1 cellular context compared by ENCODE assay signal in the genomic region with DNA sequence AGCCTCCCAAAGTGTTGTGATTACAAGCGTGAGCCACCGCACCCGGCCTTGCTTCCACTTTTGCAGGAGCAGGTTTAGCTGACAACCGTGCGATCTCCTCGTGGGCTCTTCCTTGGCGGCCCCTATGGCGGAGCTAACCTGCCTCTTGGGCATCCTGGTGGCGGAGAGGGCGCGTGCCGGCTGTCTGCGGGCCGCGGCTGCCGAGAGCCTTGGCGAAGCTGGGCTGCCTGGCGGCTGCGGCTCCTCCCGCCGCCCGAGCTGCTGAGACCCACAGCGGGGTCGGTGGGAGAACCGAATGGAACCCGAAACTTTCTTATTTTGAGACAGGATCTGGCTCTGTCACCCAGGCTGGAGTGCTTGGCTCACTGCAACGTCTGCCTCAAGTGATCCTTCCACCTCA.
TF ChIP-seq lines count a peak whose summit lies in the region.

No MANE protein-coding gene starts in this region.

TF ChIP-seq in GM23338, 12 proteins besides CTCF, POLR2A, EP300 and RAD21 (continued from another document):
- TF ChIP-seq, protein P1, sequence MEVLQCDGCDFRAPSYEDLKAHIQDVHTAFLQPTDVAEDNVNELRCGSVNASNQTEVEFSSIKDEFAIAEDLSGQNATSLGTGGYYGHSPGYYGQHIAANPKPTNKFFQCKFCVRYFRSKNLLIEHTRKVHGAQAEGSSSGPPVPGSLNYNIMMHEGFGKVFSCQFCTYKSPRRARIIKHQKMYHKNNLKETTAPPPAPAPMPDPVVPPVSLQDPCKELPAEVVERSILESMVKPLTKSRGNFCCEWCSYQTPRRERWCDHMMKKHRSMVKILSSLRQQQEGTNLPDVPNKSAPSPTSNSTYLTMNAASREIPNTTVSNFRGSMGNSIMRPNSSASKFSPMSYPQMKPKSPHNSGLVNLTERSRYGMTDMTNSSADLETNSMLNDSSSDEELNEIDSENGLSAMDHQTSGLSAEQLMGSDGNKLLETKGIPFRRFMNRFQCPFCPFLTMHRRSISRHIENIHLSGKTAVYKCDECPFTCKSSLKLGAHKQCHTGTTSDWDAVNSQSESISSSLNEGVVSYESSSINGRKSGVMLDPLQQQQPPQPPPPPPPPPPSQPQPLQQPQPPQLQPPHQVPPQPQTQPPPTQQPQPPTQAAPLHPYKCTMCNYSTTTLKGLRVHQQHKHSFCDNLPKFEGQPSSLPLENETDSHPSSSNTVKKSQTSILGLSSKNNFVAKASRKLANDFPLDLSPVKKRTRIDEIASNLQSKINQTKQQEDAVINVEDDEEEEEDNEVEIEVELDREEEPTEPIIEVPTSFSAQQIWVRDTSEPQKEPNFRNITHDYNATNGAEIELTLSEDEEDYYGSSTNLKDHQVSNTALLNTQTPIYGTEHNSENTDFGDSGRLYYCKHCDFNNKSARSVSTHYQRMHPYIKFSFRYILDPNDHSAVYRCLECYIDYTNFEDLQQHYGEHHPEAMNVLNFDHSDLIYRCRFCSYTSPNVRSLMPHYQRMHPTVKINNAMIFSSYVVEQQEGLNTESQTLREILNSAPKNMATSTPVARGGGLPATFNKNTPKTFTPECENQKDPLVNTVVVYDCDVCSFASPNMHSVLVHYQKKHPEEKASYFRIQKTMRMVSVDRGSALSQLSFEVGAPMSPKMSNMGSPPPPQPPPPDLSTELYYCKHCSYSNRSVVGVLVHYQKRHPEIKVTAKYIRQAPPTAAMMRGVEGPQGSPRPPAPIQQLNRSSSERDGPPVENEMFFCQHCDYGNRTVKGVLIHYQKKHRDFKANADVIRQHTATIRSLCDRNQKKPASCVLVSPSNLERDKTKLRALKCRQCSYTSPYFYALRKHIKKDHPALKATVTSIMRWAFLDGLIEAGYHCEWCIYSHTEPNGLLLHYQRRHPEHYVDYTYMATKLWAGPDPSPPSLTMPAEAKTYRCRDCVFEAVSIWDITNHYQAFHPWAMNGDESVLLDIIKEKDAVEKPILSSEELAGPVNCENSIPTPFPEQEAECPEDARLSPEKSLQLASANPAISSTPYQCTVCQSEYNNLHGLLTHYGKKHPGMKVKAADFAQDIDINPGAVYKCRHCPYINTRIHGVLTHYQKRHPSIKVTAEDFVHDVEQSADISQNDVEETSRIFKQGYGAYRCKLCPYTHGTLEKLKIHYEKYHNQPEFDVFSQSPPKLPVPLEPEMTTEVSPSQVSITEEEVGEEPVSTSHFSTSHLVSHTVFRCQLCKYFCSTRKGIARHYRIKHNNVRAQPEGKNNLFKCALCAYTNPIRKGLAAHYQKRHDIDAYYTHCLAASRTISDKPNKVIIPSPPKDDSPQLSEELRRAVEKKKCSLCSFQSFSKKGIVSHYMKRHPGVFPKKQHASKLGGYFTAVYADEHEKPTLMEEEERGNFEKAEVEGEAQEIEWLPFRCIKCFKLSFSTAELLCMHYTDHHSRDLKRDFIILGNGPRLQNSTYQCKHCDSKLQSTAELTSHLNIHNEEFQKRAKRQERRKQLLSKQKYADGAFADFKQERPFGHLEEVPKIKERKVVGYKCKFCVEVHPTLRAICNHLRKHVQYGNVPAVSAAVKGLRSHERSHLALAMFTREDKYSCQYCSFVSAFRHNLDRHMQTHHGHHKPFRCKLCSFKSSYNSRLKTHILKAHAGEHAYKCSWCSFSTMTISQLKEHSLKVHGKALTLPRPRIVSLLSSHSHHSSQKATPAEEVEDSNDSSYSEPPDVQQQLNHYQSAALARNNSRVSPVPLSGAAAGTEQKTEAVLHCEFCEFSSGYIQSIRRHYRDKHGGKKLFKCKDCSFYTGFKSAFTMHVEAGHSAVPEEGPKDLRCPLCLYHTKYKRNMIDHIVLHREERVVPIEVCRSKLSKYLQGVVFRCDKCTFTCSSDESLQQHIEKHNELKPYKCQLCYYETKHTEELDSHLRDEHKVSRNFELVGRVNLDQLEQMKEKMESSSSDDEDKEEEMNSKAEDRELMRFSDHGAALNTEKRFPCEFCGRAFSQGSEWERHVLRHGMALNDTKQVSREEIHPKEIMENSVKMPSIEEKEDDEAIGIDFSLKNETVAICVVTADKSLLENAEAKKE (CRISPR knock-in tag; IDR thresholded peaks at IDR 0.05), result no peak
- TF ChIP-seq JUNB (IDR thresholded peaks at IDR 0.05; ENCODE audit: unreplicated experiment) (no peak), EZH2 (IDR thresholded peaks at IDR 0.05; ENCODE audit: low read depth, unreplicated experiment) (no peak), POLR2AphosphoS5 (IDR thresholded peaks at IDR 0.05; ENCODE audit: low read depth) (no peak), NANOG (IDR thresholded peaks at IDR 0.05; ENCODE audit: borderline replicate concordance) (no peak), ZNF331 (CRISPR knock-in tag; IDR thresholded peaks at IDR 0.05; ENCODE audit: low read depth) (no peak), EZH2phosphoT487 (IDR thresholded peaks at IDR 0.05; ENCODE audit: unreplicated experiment) (no peak), STAT1 (IDR thresholded peaks at IDR 0.05; ENCODE audit: unreplicated experiment) (no peak)
- TF ChIP-seq, protein P2, sequence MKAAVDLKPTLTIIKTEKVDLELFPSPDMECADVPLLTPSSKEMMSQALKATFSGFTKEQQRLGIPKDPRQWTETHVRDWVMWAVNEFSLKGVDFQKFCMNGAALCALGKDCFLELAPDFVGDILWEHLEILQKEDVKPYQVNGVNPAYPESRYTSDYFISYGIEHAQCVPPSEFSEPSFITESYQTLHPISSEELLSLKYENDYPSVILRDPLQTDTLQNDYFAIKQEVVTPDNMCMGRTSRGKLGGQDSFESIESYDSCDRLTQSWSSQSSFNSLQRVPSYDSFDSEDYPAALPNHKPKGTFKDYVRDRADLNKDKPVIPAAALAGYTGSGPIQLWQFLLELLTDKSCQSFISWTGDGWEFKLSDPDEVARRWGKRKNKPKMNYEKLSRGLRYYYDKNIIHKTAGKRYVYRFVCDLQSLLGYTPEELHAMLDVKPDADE (IDR thresholded peaks at IDR 0.05), result no peak
